Comparison of ENCODE assay signal across 31 cellular contexts in the genomic region with DNA sequence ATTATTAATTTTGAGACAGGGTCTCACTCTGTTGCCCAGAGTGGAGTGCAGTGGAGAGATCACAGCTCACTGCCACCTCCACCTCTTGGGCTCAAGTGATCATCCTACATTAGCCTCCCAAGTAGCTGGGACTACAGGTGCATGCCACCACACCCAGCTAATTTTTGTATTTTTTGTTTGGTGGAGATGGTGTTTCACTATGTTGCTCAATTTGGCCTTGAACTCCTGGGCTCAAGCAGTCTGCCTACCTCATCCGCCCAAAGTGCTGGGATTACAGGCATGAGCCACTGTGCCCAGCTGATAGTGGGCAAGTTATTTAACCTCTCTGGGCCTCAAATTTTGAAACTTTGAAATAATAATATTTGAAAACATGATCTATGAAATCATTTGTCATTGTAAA.
"Had no signal": no experiment of that assay in that cellular context is flagged by ENCODE, and none has a peak within 500 bp of the region (broad histone marks: within the 10 kb centered on the region; RNA-seq: fewer than 3 reads in every experiment).

No MANE protein-coding gene starts in this region.

- H3K4me3 ChIP-seq: ascending aorta, cardiac muscle cell had no signal

- DNase-seq: activated B cell treated with CpG ODN at 0.5 μM for 24 hours; activated CD4-positive, alpha-beta memory T cell treated with anti-CD3 and anti-CD28 coated beads for 36 hours; activated CD4-positive, alpha-beta T cell treated with anti-CD3 and anti-CD28 coated beads for 4 hours; activated CD4-positive, alpha-beta T cell treated with anti-CD3 and anti-CD28 coated beads, Interleukin-2, amount 10 ng/mL, durations not matched to agents 24 days and 14 days; activated CD4-positive, alpha-beta T cell treated with anti-CD3 and anti-CD28 coated beads, Interleukin-2, amount 50 U/mL, for 1 hour; activated CD4-positive, alpha-beta T cell treated with anti-CD3 and anti-CD28 coated beads, Interleukin-2, amount 50 U/mL, for 4 hours; activated CD4-positive, CD25-positive, alpha-beta regulatory T cell treated with anti-CD3 and anti-CD28 coated beads, Interleukin-2, amount 50 U/mL, for 72 hours; activated CD8-positive, alpha-beta memory T cell treated with anti-CD3 and anti-CD28 coated beads, Interleukin-2, amount 50 U/mL, for 4 hours; activated CD8-positive, alpha-beta T cell treated with anti-CD3 and anti-CD28 coated beads for 36 hours; activated effector memory CD4-positive, alpha-beta T cell treated with anti-CD3 and anti-CD28 coated beads, Interleukin-2, amount 50 U/mL, for 16 hours; activated gamma-delta T cell treated with Interleukin-2 at 50 U/mL for 16 hours; activated naive CD4-positive, alpha-beta T cell; activated naive CD4-positive, alpha-beta T cell treated with anti-CD3 and anti-CD28 coated beads for 36 hours; activated naive CD4-positive, alpha-beta T cell treated with anti-CD3 and anti-CD28 coated beads, Interleukin-2, amount 50 U/mL, for 16 hours; activated naive CD8-positive, alpha-beta T cell treated with anti-CD3 and anti-CD28 coated beads for 36 hours; activated T-cell treated with anti-CD3 and anti-CD28 coated beads for 4 hours; activated T-cell treated with anti-CD3 and anti-CD28 coated beads, Interleukin-2, amount 50 U/mL, for 1 hour; activated T-cell treated with anti-CD3 and anti-CD28 coated beads, Interleukin-2, amount 50 U/mL, for 4 hours; activated T-cell treated with anti-CD3 and anti-CD28 coated beads, Interleukin-2, amount 50 U/mL, for 72 hours; amygdala; anterior cingulate cortex; caudate nucleus; cerebellar nuclear complex; T-helper 1 cell; T-helper 2 cell; T-helper 9 cell had no signal

- H3K27ac ChIP-seq: ascending aorta, cardiac muscle cell, VCaP had no signal

- H3K4me1 ChIP-seq: ascending aorta had no signal

- H3K27me3 ChIP-seq: ascending aorta, cardiac muscle cell had no signal

- ATAC-seq: activated CD8-positive, alpha-beta T cell treated with anti-CD3 and anti-CD28 coated beads for 36 hours; activated naive CD4-positive, alpha-beta T cell treated with anti-CD3 and anti-CD28 coated beads, Interleukin-2, amount 50 U/mL, for 72 hours; activated T-cell treated with anti-CD3 and anti-CD28 coated beads, Interleukin-2, amount 50 U/mL, for 4 hours; activated T-cell treated with anti-CD3 and anti-CD28 coated beads, Interleukin-2, amount 50 U/mL, for 72 hours; activated T-helper 17 cell treated with anti-CD3 and anti-CD28 coated beads, Interleukin-2, amount 50 U/mL, for 72 hours had no signal
